Comparison of ENCODE assay signal across 8 cellular contexts in genomic region chr2:240436626-240437180, GRCh38. TPM values are rescaled to one million over a fixed set of nuclear protein-coding genes. Genes with fewer than 3 reads are reported as not detected.
DNase-seq lines count a peak whose midpoint lies in the region; ATAC-seq, FAIRE-seq and TF ChIP-seq lines count a peak whose summit lies in the region.

No MANE protein-coding gene starts in this region.

- FAIRE-seq in GM12891 (lab: Jason Lieb, UNC) = no peak

- H3K4me3 ChIP-seq in neural progenitor cell = peak overlapping the region; percentile 97

- H3K4me1 ChIP-seq in neural progenitor cell = peaks cover 9% of the 10 kb centered on the region

- H3K27ac ChIP-seq in CD4-positive, alpha-beta T cell (ENCODE audit: low read depth, low read length) = no peak overlapping the region
- H3K27ac ChIP-seq in RWPE1 (peak overlapping the region; percentile 100), neural progenitor cell (no peak overlapping the region)

- DNase-seq in CD4-positive, alpha-beta T cell = no peak
- DNase-seq in RWPE1 (ENCODE audit: low spot score) = no peak
- DNase-seq in fibroblast of peridontal ligament (ENCODE audit: extremely low read depth) = peak; percentile 8
- DNase-seq in neural progenitor cell (ENCODE audit: low spot score) = peak; percentile 75
- no peak for DNase-seq in D341Med (ENCODE audit: low spot score)
- no peak for DNase-seq in GM12891 (ENCODE audit: insufficient read length, low spot score)

- POLR2A ChIA-PET in CD4-positive, alpha-beta T cell (lab: Charles Lee) = no interaction called here
- POLR2A ChIA-PET in RWPE1 (lab: Yijun Ruan, JAX; ENCODE audit: low non-redundant PET) = interaction anchor here (0.6 to 0.9 kb wide), 2 partner anchors 185 to 275 kb away, joined by 3 to 5 read pairs; no protein-coding TSS in a partner anchor

- intact Hi-C loops in CD4-positive, alpha-beta T cell (cut with DNase I, micrococcal nuclease) = loop anchor here in 1 of 2 experiments (5.0 to 10.0 kb wide), 4 partner anchors 126 to 412 kb away; partner anchors contain the start of genes CAPN10, DUSP28 and NDUFA10

- TF ChIP-seq POLR2A in GM12891 (IDR thresholded peaks at IDR 0.05; ENCODE audit: low read depth, low read length) = no peak

- peak overlapping the region; percentile 100 for H3K4me2 ChIP-seq in neural progenitor cell

- H3K27ac Mint-ChIP-seq in CD4-positive, alpha-beta T cell = no peak overlapping the region
- H3K27ac Mint-ChIP-seq in neural progenitor cell = no peak overlapping the region

- H3K9ac ChIP-seq in neural progenitor cell = no peak overlapping the region

- H4K20me1 ChIP-seq in neural progenitor cell (ENCODE audit: low read depth) = peaks cover 49% of the 10 kb centered on the region

- peaks cover 55% of the 10 kb centered on the region for H3K79me2 ChIP-seq in neural progenitor cell (ENCODE audit: low read depth)

- H3K4me1 Mint-ChIP-seq in CD4-positive, alpha-beta T cell (ENCODE audit: low read depth) = peaks cover 4% of the 10 kb centered on the region
- H3K4me1 Mint-ChIP-seq in neural progenitor cell = peaks cover 17% of the 10 kb centered on the region

- CTCF ChIA-PET in CD4-positive, alpha-beta T cell (lab: Charles Lee) = no interaction called here
- CTCF ChIA-PET in RWPE1 (lab: Yijun Ruan, JAX) = interaction anchor here (0.6 to 2.0 kb wide), 6 partner anchors 15 to 287 kb away, joined by 3 to 15 read pairs (median 4); no protein-coding TSS in a partner anchor

- H3F3A ChIP-seq in neural progenitor cell (ENCODE audit: low read depth) = no peaks in the 10 kb centered on the region

- peaks cover 22% of the 10 kb centered on the region for H3K27me3 Mint-ChIP-seq in CD4-positive, alpha-beta T cell
- peaks cover 2% of the 10 kb centered on the region for H3K27me3 Mint-ChIP-seq in neural progenitor cell (ENCODE audit: insufficient read depth, low read depth)

- peaks cover 22% of the 10 kb centered on the region for H3K27me3 ChIP-seq in CD4-positive, alpha-beta T cell (ENCODE audit: control insufficient read depth, insufficient read depth, low read length)
- H3K27me3 ChIP-seq in neural progenitor cell = peaks cover 17% of the 10 kb centered on the region

- H3K9me3 Mint-ChIP-seq in CD4-positive, alpha-beta T cell = no peaks in the 10 kb centered on the region
- no peaks in the 10 kb centered on the region for H3K9me3 Mint-ChIP-seq in neural progenitor cell

- no peak overlapping the region for H2AFZ ChIP-seq in neural progenitor cell (replicated peaks)

- no peak for ATAC-seq in CD4-positive, alpha-beta T cell (ENCODE audit: poor library complexity)
- ATAC-seq in GM21786 (IDR thresholded peaks at IDR 0.05; ENCODE audit: unreplicated experiment) (no peak), GM19455 (IDR thresholded peaks at IDR 0.05; ENCODE audit: unreplicated experiment) (no peak)

- TF ChIP-seq CTCF in CD4-positive, alpha-beta T cell (IDR thresholded peaks at IDR 0.05) = no peak
- no peak for TF ChIP-seq CTCF in RWPE1 (conservative IDR thresholded peaks at IDR 0.05; ENCODE audit: low read depth)
- TF ChIP-seq CTCF in neural progenitor cell (IDR thresholded peaks at IDR 0.05) = no peak

- H3K36me3 ChIP-seq in neural progenitor cell = no peaks in the 10 kb centered on the region

- peak overlapping the region; percentile 76 for H3K4me3 Mint-ChIP-seq in CD4-positive, alpha-beta T cell
- H3K4me3 Mint-ChIP-seq in neural progenitor cell = peak overlapping the region; percentile 83

- H3K9me3 ChIP-seq in CD4-positive, alpha-beta T cell (ENCODE audit: control insufficient read depth, low read length) = no peaks in the 10 kb centered on the region
- H3K9me3 ChIP-seq in neural progenitor cell (ENCODE audit: low read depth) = no peaks in the 10 kb centered on the region

- H3K36me3 Mint-ChIP-seq in CD4-positive, alpha-beta T cell (ENCODE audit: low read depth) = peaks cover 4% of the 10 kb centered on the region
- H3K36me3 Mint-ChIP-seq in neural progenitor cell = no peaks in the 10 kb centered on the region

TF ChIP-seq in GM12891, 5 proteins besides CTCF, POLR2A, EP300 and RAD21:
- TF ChIP-seq TAF1 (IDR thresholded peaks at IDR 0.05; ENCODE audit: low read depth, low read length) (no peak), PAX5 (IDR thresholded peaks at IDR 0.05; ENCODE audit: insufficient read depth, low read length, severe bottlenecking) (no peak), SPI1 (IDR thresholded peaks at IDR 0.05; ENCODE audit: low read depth, low read length) (no peak), POU2F2 (IDR thresholded peaks at IDR 0.05; ENCODE audit: low read depth, low read length) (no peak), POLR2AphosphoS5 (IDR thresholded peaks at IDR 0.05; ENCODE audit: low read depth, low read length) (no peak)

RNA-seq across cellular contexts. Expression of gene GPC1, which starts 1.2 kb away (rescaled TPM):
- total RNA-seq in CD4-positive, alpha-beta T cell = under 1 TPM; 0.58 to 0.98 TPM
- 14.2 and 65.0 TPM in 2 replicates for total RNA-seq in neural progenitor cell (ENCODE audit: low replicate concordance)
- polyA plus RNA-seq in GM12891 (2012; ENCODE audit: low read depth, missing spikeins) = 0.19 TPM

Comparison
In these comparisons a context has a peak if more than half of its experiments do, and no peak if none do; other contexts are left out.
1. DNase-seq: peak in fibroblast of peridontal ligament (single experiment) and neural progenitor cell (single experiment); none in CD4-positive, alpha-beta T cell (0 of 10), RWPE1 (single experiment), D341Med (single experiment) and GM12891 (single experiment).